32 cellular contexts compared by ENCODE assay signal in the genomic region with DNA sequence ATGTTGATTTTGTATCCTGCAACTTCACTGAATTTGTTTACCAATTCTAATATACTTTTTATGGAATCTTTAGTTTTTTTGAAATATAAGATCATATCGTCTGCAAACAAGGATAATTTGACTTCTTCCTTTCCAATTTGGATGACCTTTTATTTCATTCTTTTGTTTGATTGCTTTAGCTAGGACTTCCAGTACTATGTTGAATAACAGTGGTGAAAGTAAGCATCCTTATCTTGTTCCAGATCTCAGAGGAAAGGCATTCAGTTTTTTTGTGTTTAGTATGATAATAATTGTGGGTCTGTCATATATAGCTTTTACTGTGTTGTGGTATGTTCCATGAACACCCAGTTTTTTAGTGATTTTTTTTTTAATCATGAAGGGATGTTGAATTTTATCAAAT.
"Had no signal": no experiment of that assay in that cellular context is flagged by ENCODE, and none has a peak within 500 bp of the region (broad histone marks: within the 10 kb centered on the region; RNA-seq: fewer than 3 reads in every experiment).

No MANE protein-coding gene starts in this region.

- H3K27me3 ChIP-seq: adrenal gland, ascending aorta, breast epithelium, cardiac muscle cell, colonic mucosa, esophagus squamous epithelium, gastroesophageal sphincter, heart right ventricle, hepatocyte had no signal

- H3K4me1 Mint-ChIP-seq: activated CD4-positive, alpha-beta T cell treated with anti-CD3 and anti-CD28 coated beads, Interleukin-2, amount 10 ng/mL, durations not matched to agents 24 days and 14 days; brain had no signal

- DNase-seq: activated CD4-positive, alpha-beta memory T cell treated with anti-CD3 and anti-CD28 coated beads for 36 hours; activated CD4-positive, alpha-beta T cell treated with anti-CD3 and anti-CD28 coated beads for 36 hours; activated CD4-positive, alpha-beta T cell treated with anti-CD3 and anti-CD28 coated beads, Interleukin-2, amount 10 ng/mL, durations not matched to agents 24 days and 14 days; activated CD4-positive, CD25-positive, alpha-beta regulatory T cell; activated CD4-positive, CD25-positive, alpha-beta regulatory T cell treated with anti-CD3 and anti-CD28 coated beads, Interleukin-2, amount 50 U/mL, for 72 hours; activated effector memory CD4-positive, alpha-beta T cell treated with Interleukin-2 at 50 U/mL for 16 hours; activated gamma-delta T cell treated with Interleukin-2 at 50 U/mL for 16 hours; activated naive CD4-positive, alpha-beta T cell treated with anti-CD3 and anti-CD28 coated beads, Interleukin-2, amount 50 U/mL, for 16 hours; activated naive CD4-positive, alpha-beta T cell treated with Interleukin-2 at 50 U/mL for 16 hours; activated T-cell treated with anti-CD3 and anti-CD28 coated beads, Interleukin-2, amount 50 U/mL, for 4 hours; adrenal gland; central memory CD4-positive, alpha-beta T cell; cerebellar nuclear complex; colonic mucosa; effector CD8-positive, alpha-beta T cell; esophagus squamous epithelium; foreskin melanocyte; heart right ventricle; T-helper 17 cell; T1000 had no signal

- H3K36me3 Mint-ChIP-seq: activated CD4-positive, alpha-beta memory T cell treated with anti-CD3 and anti-CD28 coated beads for 36 hours; activated naive CD8-positive, alpha-beta T cell; brain had no signal

- H3K27ac Mint-ChIP-seq: activated CD4-positive, alpha-beta memory T cell treated with anti-CD3 and anti-CD28 coated beads for 36 hours; activated CD4-positive, alpha-beta T cell treated with anti-CD3 and anti-CD28 coated beads for 36 hours; activated CD4-positive, alpha-beta T cell treated with anti-CD3 and anti-CD28 coated beads, Interleukin-2, amount 10 ng/mL, durations not matched to agents 24 days and 14 days; activated naive CD8-positive, alpha-beta T cell; activated T-helper 17 cell treated with anti-CD3 and anti-CD28 coated beads, Interleukin-2, amount 50 U/mL, for 72 hours; brain; T-helper 2 cell treated with Interferon-gamma antibody and Interleukin-4, amounts not matched to agents 5 μg/mL and 100 μg/mL, for 36 hours had no signal

- ATAC-seq: activated CD4-positive, alpha-beta T cell treated with anti-CD3 and anti-CD28 coated beads for 36 hours; activated T-cell treated with anti-CD3 and anti-CD28 coated beads, Interleukin-2, amount 50 U/mL, for 4 hours; activated T-helper 17 cell treated with anti-CD3 and anti-CD28 coated beads, Interleukin-2, amount 50 U/mL, for 72 hours; gastroesophageal sphincter; T-helper 17 cell had no signal

- H3K4me1 ChIP-seq: ascending aorta, colonic mucosa, gastroesophageal sphincter had no signal

- H3K36me3 ChIP-seq: adrenal gland, ascending aorta, breast epithelium, cardiac muscle cell, colonic mucosa, esophagus squamous epithelium, gastroesophageal sphincter, heart right ventricle had no signal

- H3K27ac ChIP-seq: adrenal gland, ascending aorta, cardiac muscle cell, colonic mucosa, epithelial cell of prostate, esophagus squamous epithelium, gastroesophageal sphincter, hepatocyte had no signal

- H3K4me3 ChIP-seq: adrenal gland, ascending aorta, breast epithelium, cardiac muscle cell, colonic mucosa, esophagus squamous epithelium, gastroesophageal sphincter, heart right ventricle, hepatocyte had no signal

- FAIRE-seq: endometrium, endothelial cell of umbilical vein had no signal

- H3K9me3 Mint-ChIP-seq: activated CD4-positive, alpha-beta memory T cell treated with anti-CD3 and anti-CD28 coated beads for 36 hours; activated CD4-positive, alpha-beta T cell treated with anti-CD3 and anti-CD28 coated beads, Interleukin-2, amount 10 ng/mL, durations not matched to agents 24 days and 14 days; activated T-cell treated with anti-CD3 and anti-CD28 coated beads, Interleukin-2, amount 50 U/mL, for 4 hours; activated T-helper 17 cell treated with anti-CD3 and anti-CD28 coated beads, Interleukin-2, amount 50 U/mL, for 72 hours; brain; T-helper 2 cell treated with Interferon-gamma antibody and Interleukin-4, amounts not matched to agents 5 μg/mL and 100 μg/mL, for 36 hours had no signal

- H3K27me3 Mint-ChIP-seq: activated CD4-positive, alpha-beta memory T cell treated with anti-CD3 and anti-CD28 coated beads for 36 hours; activated CD4-positive, alpha-beta T cell treated with anti-CD3 and anti-CD28 coated beads for 36 hours; activated naive CD8-positive, alpha-beta T cell; activated T-helper 17 cell treated with anti-CD3 and anti-CD28 coated beads, Interleukin-2, amount 50 U/mL, for 72 hours; T-helper 17 cell had no signal

- H3K4me3 Mint-ChIP-seq: activated CD4-positive, alpha-beta memory T cell treated with anti-CD3 and anti-CD28 coated beads for 36 hours; activated CD4-positive, alpha-beta T cell treated with anti-CD3 and anti-CD28 coated beads for 36 hours; activated CD4-positive, alpha-beta T cell treated with anti-CD3 and anti-CD28 coated beads, Interleukin-2, amount 10 ng/mL, durations not matched to agents 24 days and 14 days; activated naive CD8-positive, alpha-beta T cell; activated T-cell treated with anti-CD3 and anti-CD28 coated beads, Interleukin-2, amount 50 U/mL, for 4 hours; activated T-helper 17 cell treated with anti-CD3 and anti-CD28 coated beads, Interleukin-2, amount 50 U/mL, for 72 hours; brain; T-helper 17 cell; T-helper 2 cell treated with Interferon-gamma antibody and Interleukin-4, amounts not matched to agents 5 μg/mL and 100 μg/mL, for 36 hours had no signal

- H3K9me3 ChIP-seq: adrenal gland, ascending aorta, breast epithelium, colonic mucosa, esophagus squamous epithelium, gastroesophageal sphincter, heart right ventricle had no signal
